1 cellular context compared by ENCODE assay signal in genomic region chr14:22837059-22837749, GRCh38.
TF ChIP-seq lines count a peak whose summit lies in the region.

No MANE protein-coding gene starts in this region.

TF ChIP-seq in GM23338, 12 proteins besides CTCF, POLR2A, EP300 and RAD21 (continued from another document):
- TF ChIP-seq, protein P1, sequence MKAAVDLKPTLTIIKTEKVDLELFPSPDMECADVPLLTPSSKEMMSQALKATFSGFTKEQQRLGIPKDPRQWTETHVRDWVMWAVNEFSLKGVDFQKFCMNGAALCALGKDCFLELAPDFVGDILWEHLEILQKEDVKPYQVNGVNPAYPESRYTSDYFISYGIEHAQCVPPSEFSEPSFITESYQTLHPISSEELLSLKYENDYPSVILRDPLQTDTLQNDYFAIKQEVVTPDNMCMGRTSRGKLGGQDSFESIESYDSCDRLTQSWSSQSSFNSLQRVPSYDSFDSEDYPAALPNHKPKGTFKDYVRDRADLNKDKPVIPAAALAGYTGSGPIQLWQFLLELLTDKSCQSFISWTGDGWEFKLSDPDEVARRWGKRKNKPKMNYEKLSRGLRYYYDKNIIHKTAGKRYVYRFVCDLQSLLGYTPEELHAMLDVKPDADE (IDR thresholded peaks at IDR 0.05), result no peak
- no peak for TF ChIP-seq EZH2 (IDR thresholded peaks at IDR 0.05; ENCODE audit: low read depth, unreplicated experiment)
- TF ChIP-seq POLR2AphosphoS5 (IDR thresholded peaks at IDR 0.05; ENCODE audit: low read depth), result no peak
- no peak for TF ChIP-seq ZNF331 (CRISPR knock-in tag; IDR thresholded peaks at IDR 0.05; ENCODE audit: low read depth)
- no peak for TF ChIP-seq REST (IDR thresholded peaks at IDR 0.05; ENCODE audit: unreplicated experiment)
- no peak for TF ChIP-seq NANOG (IDR thresholded peaks at IDR 0.05; ENCODE audit: borderline replicate concordance)
- no peak for TF ChIP-seq STAT1 (IDR thresholded peaks at IDR 0.05; ENCODE audit: unreplicated experiment)
